32 cellular contexts compared by ENCODE assay signal in the genomic region with DNA sequence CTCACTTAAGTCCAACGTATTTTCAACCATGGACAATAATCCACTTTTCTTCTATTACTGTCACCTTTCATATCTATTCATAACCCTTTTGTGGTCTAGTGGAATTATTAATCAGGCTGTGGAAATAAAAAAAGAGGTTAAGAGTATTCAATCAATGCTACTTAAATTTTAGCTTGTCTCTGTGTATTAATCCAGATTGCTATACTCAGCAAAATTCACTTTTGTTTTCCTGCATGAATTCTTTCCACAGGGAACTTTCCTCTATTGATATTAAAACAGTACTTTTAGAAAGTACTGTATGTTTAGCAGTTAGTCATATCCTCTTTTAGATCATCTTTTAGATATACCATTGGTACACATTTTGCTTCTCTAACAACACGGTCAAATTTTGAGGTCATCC.
"Had no signal": no experiment of that assay in that cellular context is flagged by ENCODE, and none has a peak within 500 bp of the region (broad histone marks: within the 10 kb centered on the region; RNA-seq: fewer than 3 reads in every experiment).

No MANE protein-coding gene starts in this region.

- H3K9ac ChIP-seq: parathyroid adenoma had no signal

- H3K4me3 ChIP-seq: ovary, psoas muscle, skin epidermis, smooth muscle cell, spleen, suprapubic skin, testis, tibial artery, transverse colon, upper lobe of right lung, uterus had no signal

- H2AFZ ChIP-seq: parathyroid adenoma had no signal

- H3K27ac Mint-ChIP-seq: naive thymus-derived CD8-positive, alpha-beta T cell; natural killer cell treated with Interleukin-12 subunit alpha and Interleukin-12 subunit beta and Interleukin-15 and Interleukin-18, amount 100 ng/mL, for 72 hours; nephron progenitor cell; progenitor cell of endocrine pancreas; stimulated activated memory B cell treated with anti-CD40 and anti-IgM and Interleukin-4, amounts not matched to agents 10 μg/mL and 1 μg/mL and 100 μg/mL, for 72 hours; stimulated activated naive CD8-positive, alpha-beta T cell treated with anti-CD3 and anti-CD28 coated beads, Interleukin-15, amount 100 ng/mL, for 72 hours; type B pancreatic cell had no signal

- H3K36me3 Mint-ChIP-seq: naive thymus-derived CD8-positive, alpha-beta T cell; natural killer cell treated with Interleukin-12 subunit alpha and Interleukin-12 subunit beta and Interleukin-15 and Interleukin-18, amount 100 ng/mL, for 72 hours; stimulated activated memory B cell treated with anti-CD40 and anti-IgM and Interleukin-4, amounts not matched to agents 10 μg/mL and 1 μg/mL and 100 μg/mL, for 72 hours; type B pancreatic cell had no signal

- H3K4me2 ChIP-seq: smooth muscle cell had no signal

- H3K36me3 ChIP-seq: ovary, spleen, suprapubic skin, tibial artery, transverse colon, upper lobe of right lung, uterus had no signal

- ATAC-seq: naive thymus-derived CD8-positive, alpha-beta T cell; natural killer cell treated with Interleukin-12 subunit alpha and Interleukin-12 subunit beta and Interleukin-15 and Interleukin-18, amount 100 ng/mL, for 72 hours; psoas muscle; right cardiac atrium; sciatic nerve; stimulated activated memory B cell treated with anti-CD40 and anti-IgM and Interleukin-4, amounts not matched to agents 10 μg/mL and 1 μg/mL and 100 μg/mL, for 72 hours; stimulated activated naive CD8-positive, alpha-beta T cell treated with anti-CD3 and anti-CD28 coated beads, Interleukin-15, amount 100 ng/mL, for 72 hours; stimulated activated naive CD8-positive, alpha-beta T cell treated with anti-CD3 and anti-CD28 coated beads, Interleukin-15, Interleukin-2, amounts not matched to agents 100 U/mL and 50 U/mL, for 24 hours; upper lobe of right lung had no signal

- H3K9me3 Mint-ChIP-seq: nephron progenitor cell; neural crest cell; stimulated activated memory B cell treated with anti-CD40 and anti-IgM and Interleukin-4, amounts not matched to agents 10 μg/mL and 1 μg/mL and 100 μg/mL, for 72 hours had no signal

- H3K27me3 ChIP-seq: ovary, spleen, suprapubic skin, testis, tibial artery, transverse colon, upper lobe of right lung, uterus had no signal

- H3K9me3 ChIP-seq: ovary, psoas muscle, spleen, suprapubic skin, testis, tibial artery, transverse colon, upper lobe of right lung, uterus had no signal

- H3K4me3 Mint-ChIP-seq: naive thymus-derived CD8-positive, alpha-beta T cell; natural killer cell treated with Interleukin-12 subunit alpha and Interleukin-12 subunit beta and Interleukin-15 and Interleukin-18, amount 100 ng/mL, for 72 hours; nephron progenitor cell; neural crest cell; stimulated activated memory B cell treated with anti-CD40 and anti-IgM and Interleukin-4, amounts not matched to agents 10 μg/mL and 1 μg/mL and 100 μg/mL, for 72 hours; stimulated activated naive CD8-positive, alpha-beta T cell treated with anti-CD3 and anti-CD28 coated beads, Interleukin-15, amount 100 ng/mL, for 72 hours; type B pancreatic cell had no signal

- H3K4me1 ChIP-seq: parathyroid adenoma, psoas muscle, spleen, suprapubic skin, testis, tibial artery, transverse colon, upper lobe of right lung, uterus had no signal

- H3K4me1 Mint-ChIP-seq: naive thymus-derived CD8-positive, alpha-beta T cell; stimulated activated memory B cell treated with anti-CD40 and anti-IgM and Interleukin-4, amounts not matched to agents 10 μg/mL and 1 μg/mL and 100 μg/mL, for 72 hours; stimulated activated naive CD8-positive, alpha-beta T cell treated with anti-CD3 and anti-CD28 coated beads, Interleukin-15, amount 100 ng/mL, for 72 hours had no signal

- DNase-seq: naive thymus-derived CD8-positive, alpha-beta T cell; nephron progenitor cell; occipital lobe; ovary; posterior cingulate gyrus; psoas muscle; right cardiac atrium; spleen; stimulated activated CD4-positive, alpha-beta T cell treated with anti-CD3 and anti-CD28 coated beads, Interleukin-12 subunit alpha, Interleukin-12 subunit beta, amount 100 ng/mL, for 4 hours; stimulated activated CD4-positive, alpha-beta T cell treated with anti-CD3 and anti-CD28 coated beads, Interleukin-1b, Interleukin-23, amount 100 ng/mL, for 48 hours; stimulated activated CD4-positive, alpha-beta T cell treated with anti-CD3 and anti-CD28 coated beads, Interleukin-4, amount 100 ng/mL, for 1 hour; stimulated activated CD4-positive, alpha-beta T cell treated with anti-CD3 and anti-CD28 coated beads, Interleukin-4, amount 100 ng/mL, for 4 hours; stimulated activated CD8-positive, alpha-beta memory T cell treated with anti-CD3 and anti-CD28 coated beads, Interleukin-4, amount 100 ng/mL, for 48 hours; stimulated activated naive CD4-positive, alpha-beta T cell; stimulated activated naive CD8-positive, alpha-beta T cell treated with anti-CD3 and anti-CD28 coated beads, Interleukin-15, amount 100 ng/mL, for 72 hours; stimulated activated naive CD8-positive, alpha-beta T cell treated with anti-CD3 and anti-CD28 coated beads, Interleukin-15, Interleukin-2, amounts not matched to agents 100 U/mL and 50 U/mL, for 24 hours; substantia nigra; testis; tibial artery; transverse colon; upper lobe of right lung; uterus had no signal

- H3K27ac ChIP-seq: ovary, parathyroid adenoma, psoas muscle, skin epidermis, spleen, suprapubic skin, testis, tibial artery, transverse colon, upper lobe of right lung, uterus had no signal

- H3K79me2 ChIP-seq: parathyroid adenoma had no signal

- H3K27me3 Mint-ChIP-seq: naive thymus-derived CD8-positive, alpha-beta T cell; natural killer cell treated with Interleukin-12 subunit alpha and Interleukin-12 subunit beta and Interleukin-15 and Interleukin-18, amount 100 ng/mL, for 72 hours; progenitor cell of endocrine pancreas; stimulated activated memory B cell treated with anti-CD40 and anti-IgM and Interleukin-4, amounts not matched to agents 10 μg/mL and 1 μg/mL and 100 μg/mL, for 72 hours; stimulated activated naive CD8-positive, alpha-beta T cell treated with anti-CD3 and anti-CD28 coated beads, Interleukin-15, amount 100 ng/mL, for 72 hours; type B pancreatic cell had no signal
